In genomic region chr3:97970929-97971460, GRCh38 we compare ENCODE assay signal across 8 cellular contexts. TPM values are rescaled to one million over a fixed set of nuclear protein-coding genes. Genes with fewer than 3 reads are reported as not detected.
A peak's percentile ranks its signal among the peaks of the same experiment; 100 is the strongest.
DNase-seq lines count a peak whose midpoint lies in the region; ATAC-seq and TF ChIP-seq lines count a peak whose summit lies in the region.

No MANE protein-coding gene starts in this region.

- H3K9me3 ChIP-seq in right atrium auricular region: no peaks in the 10 kb centered on the region
- H3K9me3 ChIP-seq in right lobe of liver: no peaks in the 10 kb centered on the region

- peak overlapping the region; percentile 94 for H3K4me3 Mint-ChIP-seq in activated T-helper 17 cell treated with anti-CD3 and anti-CD28 coated beads, Interleukin-2, amount 50 U/mL, for 72 hours

- H3K9me3 Mint-ChIP-seq in activated T-helper 17 cell treated with anti-CD3 and anti-CD28 coated beads, Interleukin-2, amount 50 U/mL, for 72 hours: no peaks in the 10 kb centered on the region

- H3K36me3 ChIP-seq in right atrium auricular region (no peaks in the 10 kb centered on the region), right lobe of liver (no peaks in the 10 kb centered on the region)

- no peaks in the 10 kb centered on the region for H3K27me3 Mint-ChIP-seq in activated T-helper 17 cell treated with anti-CD3 and anti-CD28 coated beads, Interleukin-2, amount 50 U/mL, for 72 hours

- peaks cover 0 to 25% of the 10 kb centered on the region in 2 donors for H3K4me1 ChIP-seq in right atrium auricular region
- H3K4me1 ChIP-seq in right lobe of liver: peaks cover 0 to 9% (median 3%) of the 10 kb centered on the region in 4 donors

- 67% methylated on average over 8 of the region's 9 CpGs for WGBS in right lobe of liver (ENCODE audit: insufficient coverage, low coverage, low lambda C conversion rate, missing lambda C conversion rate)

- TF ChIP-seq CTCF in right atrium auricular region (IDR thresholded peaks at IDR 0.05) (no peak), right lobe of liver (IDR thresholded peaks at IDR 0.05) (no peak)

- H3K27ac Mint-ChIP-seq in activated T-helper 17 cell treated with anti-CD3 and anti-CD28 coated beads, Interleukin-2, amount 50 U/mL, for 72 hours: peak overlapping the region; percentile 96

- H3K27me3 ChIP-seq in right atrium auricular region (no peaks in the 10 kb centered on the region), right lobe of liver (no peaks in the 10 kb centered on the region)

- DNase-seq in right atrium auricular region (ENCODE audit: low spot score): no peak
- DNase-seq in Right ventricle myocardium superior: no peak
- no peak for DNase-seq in right lobe of liver
- DNase-seq in kidney glomerular epithelial cell (lab: John Stamatoyannopoulos, UW): no peak
- no peak for DNase-seq in GM03348 (ENCODE audit: low spot score)
- DNase-seq in left colon: no peak

- H3K27ac ChIP-seq in right atrium auricular region (peak overlapping the region; percentile 87 to 90), right lobe of liver (peak overlapping the region in 2 of 3 donors; percentile 65 to 91)

- ATAC-seq in Right ventricle myocardium superior (ENCODE audit: poor library complexity): no peak
- ATAC-seq in activated T-helper 17 cell treated with anti-CD3 and anti-CD28 coated beads, Interleukin-2, amount 50 U/mL, for 72 hours (replicated peaks): no peak
- ATAC-seq in right lobe of liver: no peak
- ATAC-seq in GM19023 (IDR thresholded peaks at IDR 0.05; ENCODE audit: unreplicated experiment): no peak
- no peak for ATAC-seq in left colon

- peaks cover 28% of the 10 kb centered on the region for H3K36me3 Mint-ChIP-seq in activated T-helper 17 cell treated with anti-CD3 and anti-CD28 coated beads, Interleukin-2, amount 50 U/mL, for 72 hours (ENCODE audit: low read depth)

- peak overlapping the region in 1 of 2 donors; percentile 90 for H3K4me3 ChIP-seq in right atrium auricular region
- peak overlapping the region; percentile 70 to 79 (median 76) for H3K4me3 ChIP-seq in right lobe of liver

- intact Hi-C loops in Right ventricle myocardium superior (cut with DNase I) (no loop called here), right lobe of liver (cut with DNase I) (no loop called here), left colon (cut with DNase I, micrococcal nuclease) (no loop called here)

- no peak for TF ChIP-seq POLR2A in right lobe of liver (IDR thresholded peaks at IDR 0.05)

- peaks cover 47% of the 10 kb centered on the region for H3K4me1 Mint-ChIP-seq in activated T-helper 17 cell treated with anti-CD3 and anti-CD28 coated beads, Interleukin-2, amount 50 U/mL, for 72 hours

RNA-seq across cellular contexts. Expression of gene RIOX2, which starts 1.2 kb away (rescaled TPM):
- total RNA-seq in right atrium auricular region (10 to 100 TPM in 1 of 2 donors, 1 to 10 TPM in 1; 9.5 to 13.6 TPM), Right ventricle myocardium superior (9.5 TPM), right lobe of liver (10 to 100 TPM; 10.9 to 27.6 (median 15.6) TPM), left colon (10 to 100 TPM; 18.7 to 20.2 TPM)
- total RNA-seq in activated T-helper 17 cell treated with anti-CD3 and anti-CD28 coated beads, Interleukin-2, amount 50 U/mL, for 72 hours: 10 to 100 TPM; 28.0 to 61.5 TPM
